In genomic region chr4:16225996-16226815, GRCh38 we compare ENCODE assay signal across 8 cellular contexts. TPM values are rescaled to one million over a fixed set of nuclear protein-coding genes. Genes with fewer than 3 reads are reported as not detected.
DNase-seq lines count a peak whose midpoint lies in the region; ATAC-seq and TF ChIP-seq lines count a peak whose summit lies in the region.

TSS of gene TAPT1 (minus strand) at chr4:16226471. CDS start at chr4:16226457, 14 bp downstream.

- H3K4me3 Mint-ChIP-seq in WTC11: peak within 1 kb of the TSS; percentile 95

- TF ChIP-seq POLR2A in GM15510 (IDR thresholded peaks at IDR 0.05; ENCODE audit: borderline replicate concordance, extremely low read depth, insufficient read length): peak; percentile 82
- no peak for TF ChIP-seq POLR2A in breast epithelium (IDR thresholded peaks at IDR 0.05)
- TF ChIP-seq POLR2A in spleen (IDR thresholded peaks at IDR 0.05): peak in 1 of 3 donors; percentile 51

- H3K9me3 ChIP-seq in HEK293 (ENCODE audit: control insufficient read depth, insufficient read depth, low read depth, low read length) (no peaks in the 10 kb centered on the region), breast epithelium (no peaks in the 10 kb centered on the region), spleen (no peaks in the 10 kb centered on the region)

- no peaks in the 10 kb centered on the region for H3K27me3 Mint-ChIP-seq in WTC11 (ENCODE audit: low read depth)

- H3K27ac Mint-ChIP-seq in WTC11: peak within 1 kb of the TSS; percentile 99

- H3K27ac ChIP-seq in HEK293 (ENCODE audit: extremely low read depth, low read depth, low read length) (peak within 1 kb of the TSS; percentile 95), breast epithelium (peak within 1 kb of the TSS; percentile 95 to 99), spleen (peak within 1 kb of the TSS; percentile 79 to 99 (median 96))

- H3K9me3 Mint-ChIP-seq in WTC11: no peaks in the 10 kb centered on the region

- H3K27me3 ChIP-seq in breast epithelium: no peaks in the 10 kb centered on the region
- no peaks in the 10 kb centered on the region for H3K27me3 ChIP-seq in spleen (replicated peaks in 1 of 7)

- H3K36me3 Mint-ChIP-seq in WTC11: no peaks in the 10 kb centered on the region

- intact Hi-C loops in breast epithelium (cut with DNase I; ENCODE audit: low total_unique reads): no loop called here
- intact Hi-C loops in spleen (cut with DNase I; ENCODE audit: low total_unique reads): no loop called here

- H3K4me1 ChIP-seq in HEK293 (ENCODE audit: control insufficient read depth, insufficient read depth, low read length) (no peaks in the 10 kb centered on the region), breast epithelium (peaks cover 0 to 12% of the 10 kb centered on the region in 2 donors), spleen (peaks cover 29 to 85% (median 70%) of the 10 kb centered on the region in 6 donors)

- in situ Hi-C loops in KBM-7 (cut with MboI; ENCODE audit: low pct_unique_long_range_greater_than_20kb, low sequenced_read_pairs): no loop called here

- H3K4me1 Mint-ChIP-seq in WTC11: peaks cover 48% of the 10 kb centered on the region

- DNase-seq in MV-4-11 (lab: John Stamatoyannopoulos, UW): peak; percentile 8
- peak; percentile 74 for DNase-seq in WTC11 (ENCODE audit: low spot score)
- peak; percentile 52 to 76 for DNase-seq in breast epithelium (ENCODE audit: low spot score in 2 of 2)
- peak; percentile 89 for DNase-seq in iPS-NIHi11 (ENCODE audit: low spot score)
- DNase-seq in spleen: peak; percentile 97
- no peak for DNase-seq in KBM-7

- TF ChIP-seq CTCF in HEK293 (tag by site-specific recombination; IDR thresholded peaks at IDR 0.05) (no peak), WTC11 (IDR thresholded peaks at IDR 0.05) (no peak), breast epithelium (IDR thresholded peaks at IDR 0.05) (no peak), spleen (IDR thresholded peaks at IDR 0.05 in 8 of 11, conservative IDR thresholded peaks at IDR 0.05 in 3 of 11) (no peak)

- H3K4me3 ChIP-seq in HEK293 (ENCODE audit: low read depth, low read length): peak within 1 kb of the TSS; percentile 63
- H3K4me3 ChIP-seq in breast epithelium: peak within 1 kb of the TSS; percentile 79 to 89 (median 86)
- H3K4me3 ChIP-seq in spleen: peak within 1 kb of the TSS; percentile 64 to 95 (median 78)

- POLR2A ChIA-PET in HEK293 (lab: Yijun Ruan, JAX): no interaction called here
- POLR2A ChIA-PET in WTC11 (lab: Charles Lee): no interaction called here

- CTCF ChIA-PET in HEK293 (lab: Yijun Ruan, JAX): interaction anchor here (1.2 kb wide), 1 partner anchor 13 kb away, joined by 3 read pairs; no protein-coding TSS in a partner anchor
- CTCF ChIA-PET in WTC11 (lab: Charles Lee): interaction anchor here (1.9 kb wide), 1 partner anchor 21 kb away, joined by 5 read pairs; no protein-coding TSS in a partner anchor

- peak; percentile 73 for ATAC-seq in WTC11

- 0 to 1% (median 0%) methylated on average over 96 to 135 of the region's 135 CpGs for WGBS in spleen, 5 donors

- H3K36me3 ChIP-seq in HEK293 (ENCODE audit: control insufficient read depth in 2 of 2, insufficient read depth in 1 of 2, low read length in 2 of 2) (no peaks in the 10 kb centered on the region), breast epithelium (no peaks in the 10 kb centered on the region), spleen (no peaks in the 10 kb centered on the region)

TF ChIP-seq in HEK293, 187 proteins besides CTCF, POLR2A, EP300 and RAD21:
- no peak for TF ChIP-seq HOXA7 (CRISPR knock-in tag; IDR thresholded peaks at IDR 0.05; ENCODE audit: borderline replicate concordance)
- no peak for TF ChIP-seq OSR2 (tag by site-specific recombination; IDR thresholded peaks at IDR 0.05)
- no peak for TF ChIP-seq ZSCAN18 (tag by site-specific recombination; IDR thresholded peaks at IDR 0.05)
- TF ChIP-seq BCL11A (tag by site-specific recombination; IDR thresholded peaks at IDR 0.05; ENCODE audit: low read depth): no peak
- TF ChIP-seq ZNF510 (tag by site-specific recombination; IDR thresholded peaks at IDR 0.05; ENCODE audit: insufficient replicate concordance): no peak
- no peak for TF ChIP-seq ZNF660 (tag by site-specific recombination; IDR thresholded peaks at IDR 0.05)
- TF ChIP-seq ZNF37A (tag by site-specific recombination; IDR thresholded peaks at IDR 0.05): no peak
- no peak for TF ChIP-seq ZNF426 (tag by site-specific recombination; IDR thresholded peaks at IDR 0.05)
- TF ChIP-seq PRDM1 (tag by site-specific recombination; IDR thresholded peaks at IDR 0.05): no peak
- TF ChIP-seq EGR2 (tag by site-specific recombination; IDR thresholded peaks at IDR 0.05; ENCODE audit: low read depth): no peak
- no peak for TF ChIP-seq OVOL3 (tag by site-specific recombination; IDR thresholded peaks at IDR 0.05)
- TF ChIP-seq ZFHX2 (tag by site-specific recombination; conservative IDR thresholded peaks at IDR 0.05): no peak
- TF ChIP-seq ZNF341 (tag by site-specific recombination; IDR thresholded peaks at IDR 0.05; ENCODE audit: low read depth): no peak

TF ChIP-seq in WTC11, 78 proteins besides CTCF, POLR2A, EP300 and RAD21 (continues in another document):
- TF ChIP-seq USF2 (CRISPR knock-in tag; IDR thresholded peaks at IDR 0.05): no peak
- TF ChIP-seq NFE2L1 (CRISPR knock-in tag; IDR thresholded peaks at IDR 0.05): no peak
- no peak for TF ChIP-seq OVOL2 (CRISPR knock-in tag; IDR thresholded peaks at IDR 0.05; ENCODE audit: borderline replicate concordance)
- no peak for TF ChIP-seq ZNF263 (CRISPR knock-in tag; IDR thresholded peaks at IDR 0.05; ENCODE audit: low read depth)
- TF ChIP-seq ARID4B (CRISPR knock-in tag; IDR thresholded peaks at IDR 0.05; ENCODE audit: borderline replicate concordance): no peak
- no peak for TF ChIP-seq FOXP1 (CRISPR knock-in tag; IDR thresholded peaks at IDR 0.05; ENCODE audit: borderline replicate concordance)
- TF ChIP-seq ZNF317 (CRISPR knock-in tag; IDR thresholded peaks at IDR 0.05; ENCODE audit: borderline replicate concordance, low read depth): no peak
- TF ChIP-seq NR1H2 (CRISPR knock-in tag; IDR thresholded peaks at IDR 0.05): no peak
- no peak for TF ChIP-seq ZNF121 (CRISPR knock-in tag; IDR thresholded peaks at IDR 0.05)
- TF ChIP-seq JAZF1 (CRISPR knock-in tag; IDR thresholded peaks at IDR 0.05): no peak
- TF ChIP-seq NFYB (CRISPR knock-in tag; conservative IDR thresholded peaks at IDR 0.05; ENCODE audit: low read depth): no peak
- no peak for TF ChIP-seq ETV6 (CRISPR knock-in tag; IDR thresholded peaks at IDR 0.05)
- 0 out of 2 replicates have a peak, but pooled peaks have one; percentile 12 for TF ChIP-seq JUN (CRISPR knock-in tag; IDR thresholded peaks at IDR 0.05)
- no peak for TF ChIP-seq ZSCAN18 (CRISPR knock-in tag; IDR thresholded peaks at IDR 0.05)

RNA-seq across cellular contexts. Expression of gene TAPT1, which starts in this region (rescaled TPM):
- total RNA-seq in WTC11 (2021): 10.4 to 12.4 TPM (median 10.6 TPM) in 3 replicates
- 10 to 100 TPM; 39.7 to 52.5 (median 43.0) TPM for total RNA-seq in breast epithelium
- 10 to 100 TPM; 33.3 to 53.7 (median 45.2) TPM for total RNA-seq in spleen
- 10 to 100 TPM; 10.7 to 19.2 (median 12.6) TPM for polyA plus RNA-seq in spleen
